Comparison of ENCODE assay signal across 1 cellular context in the genomic region with DNA sequence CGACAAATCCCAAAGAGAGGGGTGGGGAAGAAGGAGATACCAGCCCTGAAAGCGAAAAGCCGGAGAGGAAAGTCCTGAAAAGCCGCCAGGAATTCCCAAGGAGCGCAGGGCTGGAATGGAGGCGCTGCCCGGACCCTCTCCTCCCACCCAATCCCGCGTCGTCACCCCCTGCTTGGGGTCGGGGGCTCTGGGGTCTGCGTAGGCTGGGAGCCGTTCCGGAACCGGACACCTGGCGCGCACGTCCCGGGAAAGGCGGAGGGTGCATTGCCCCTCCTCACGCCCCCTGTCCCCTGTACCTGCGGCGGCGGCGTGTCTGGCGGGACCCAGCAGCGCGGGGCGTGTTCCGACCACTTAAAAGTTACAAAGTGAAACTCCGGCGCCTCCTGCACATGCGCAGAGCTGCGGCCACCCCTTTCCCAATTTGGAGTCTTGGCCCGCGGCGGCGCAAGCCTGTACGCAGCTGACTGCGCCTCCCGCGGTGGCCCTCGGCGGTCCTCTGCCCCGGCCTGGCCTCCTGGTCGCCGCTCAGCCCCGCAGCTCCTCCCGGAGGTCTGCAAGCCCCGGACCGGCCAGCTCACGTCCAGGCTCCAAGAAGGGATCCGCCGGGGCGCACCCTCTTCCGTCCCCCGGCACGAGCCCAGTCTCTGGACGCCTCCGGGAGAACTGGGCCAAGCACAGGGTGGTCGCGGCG.
TF ChIP-seq lines count a peak whose summit lies in the region.

A gene (minus strand): TSS at position 373 of the 691 bp plus-strand sequence. CDS start 4,800 bp downstream, outside the sequence.

TF ChIP-seq in HepG2, 621 proteins besides CTCF, POLR2A, EP300 and RAD21 (continued from another document and continues in another):
- TF ChIP-seq, protein P1, sequence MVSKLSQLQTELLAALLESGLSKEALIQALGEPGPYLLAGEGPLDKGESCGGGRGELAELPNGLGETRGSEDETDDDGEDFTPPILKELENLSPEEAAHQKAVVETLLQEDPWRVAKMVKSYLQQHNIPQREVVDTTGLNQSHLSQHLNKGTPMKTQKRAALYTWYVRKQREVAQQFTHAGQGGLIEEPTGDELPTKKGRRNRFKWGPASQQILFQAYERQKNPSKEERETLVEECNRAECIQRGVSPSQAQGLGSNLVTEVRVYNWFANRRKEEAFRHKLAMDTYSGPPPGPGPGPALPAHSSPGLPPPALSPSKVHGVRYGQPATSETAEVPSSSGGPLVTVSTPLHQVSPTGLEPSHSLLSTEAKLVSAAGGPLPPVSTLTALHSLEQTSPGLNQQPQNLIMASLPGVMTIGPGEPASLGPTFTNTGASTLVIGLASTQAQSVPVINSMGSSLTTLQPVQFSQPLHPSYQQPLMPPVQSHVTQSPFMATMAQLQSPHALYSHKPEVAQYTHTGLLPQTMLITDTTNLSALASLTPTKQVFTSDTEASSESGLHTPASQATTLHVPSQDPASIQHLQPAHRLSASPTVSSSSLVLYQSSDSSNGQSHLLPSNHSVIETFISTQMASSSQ (IDR thresholded peaks at IDR 0.05; ENCODE audit: low read depth) = no peak
- TF ChIP-seq, protein P1 (CRISPR knock-in tag; IDR thresholded peaks at IDR 0.05; ENCODE audit: borderline replicate concordance) = peak; percentile 63; the same call in 1 of the 2 replicates
- TF ChIP-seq ZNF772 (CRISPR knock-in tag; IDR thresholded peaks at IDR 0.05) (peak; percentile 74; the same call in 1 of the 2 replicates), PRMT3 (CRISPR knock-in tag; IDR thresholded peaks at IDR 0.05; ENCODE audit: borderline replicate concordance, low read depth) (peak; percentile 54; the same call in 1 of the 2 replicates), ZNF274 (CRISPR knock-in tag; IDR thresholded peaks at IDR 0.05) (peak; percentile 14; the same call in 1 of the 2 replicates), HIVEP1 (CRISPR knock-in tag; IDR thresholded peaks at IDR 0.05) (peak; percentile 28; the same call in 1 of the 2 replicates), ZEB1 (IDR thresholded peaks at IDR 0.05; ENCODE audit: insufficient replicate concordance, low read depth) (no peak), HNRNPLL (IDR thresholded peaks at IDR 0.05; ENCODE audit: low read depth, low read length, poor library complexity, severe bottlenecking) (peak; percentile 99), ZFP90 (CRISPR knock-in tag; IDR thresholded peaks at IDR 0.05; ENCODE audit: borderline replicate concordance) (peak; percentile 73; the same call in 1 of the 2 replicates), ZNF350 (CRISPR knock-in tag; IDR thresholded peaks at IDR 0.05; ENCODE audit: borderline replicate concordance, low read depth) (0 out of 2 replicates have a peak, but pooled peaks have one; percentile 30), BHLHE40 (IDR thresholded peaks at IDR 0.05; ENCODE audit: low read length) (no peak), KLF16 (CRISPR knock-in tag; IDR thresholded peaks at IDR 0.05) (peak in 1 of 2 experiments; percentile 48; a peak in 1 of 4 replicates), NCOA1 (CRISPR knock-in tag; IDR thresholded peaks at IDR 0.05) (0 out of 2 replicates have a peak, but pooled peaks have one; percentile 90), ZNF773 (CRISPR knock-in tag; IDR thresholded peaks at IDR 0.05; ENCODE audit: borderline replicate concordance) (0 out of 2 replicates have a peak, but pooled peaks have one; percentile 32), SYNCRIP (IDR thresholded peaks at IDR 0.05; ENCODE audit: insufficient read depth, low read depth, low read length) (no peak), TOE1 (CRISPR knock-in tag; IDR thresholded peaks at IDR 0.05) (no peak), MAFK (conservative IDR thresholded peaks at IDR 0.05 in 1 of 2, IDR thresholded peaks at IDR 0.05 in 1 of 2; ENCODE audit: low read length in 2 of 2) (no peak), ZNF484 (CRISPR knock-in tag; IDR thresholded peaks at IDR 0.05; ENCODE audit: borderline replicate concordance, low read depth) (no peak), ZNF761 (CRISPR knock-in tag; conservative IDR thresholded peaks at IDR 0.05) (peak; percentile 77; the same call in 1 of the 2 replicates), AKAP8 (CRISPR knock-in tag; IDR thresholded peaks at IDR 0.05) (peak; percentile 68), POLR2G (IDR thresholded peaks at IDR 0.05; ENCODE audit: low read depth, low read length) (peak; percentile 74), ZNF839 (CRISPR knock-in tag; IDR thresholded peaks at IDR 0.05; ENCODE audit: borderline replicate concordance) (peak; percentile 19; the same call in 1 of the 2 replicates), HOXD1 (CRISPR knock-in tag; IDR thresholded peaks at IDR 0.05) (peak; percentile 16; the same call in 1 of the 2 replicates), RBFOX2 (IDR thresholded peaks at IDR 0.05; ENCODE audit: low read depth, low read length) (peak; percentile 82)
- TF ChIP-seq, protein P2, sequence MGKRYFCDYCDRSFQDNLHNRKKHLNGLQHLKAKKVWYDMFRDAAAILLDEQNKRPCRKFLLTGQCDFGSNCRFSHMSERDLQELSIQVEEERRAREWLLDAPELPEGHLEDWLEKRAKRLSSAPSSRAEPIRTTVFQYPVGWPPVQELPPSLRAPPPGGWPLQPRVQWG (CRISPR knock-in tag; IDR thresholded peaks at IDR 0.05; ENCODE audit: borderline replicate concordance, low read depth) = no peak
- TF ChIP-seq, protein P3, sequence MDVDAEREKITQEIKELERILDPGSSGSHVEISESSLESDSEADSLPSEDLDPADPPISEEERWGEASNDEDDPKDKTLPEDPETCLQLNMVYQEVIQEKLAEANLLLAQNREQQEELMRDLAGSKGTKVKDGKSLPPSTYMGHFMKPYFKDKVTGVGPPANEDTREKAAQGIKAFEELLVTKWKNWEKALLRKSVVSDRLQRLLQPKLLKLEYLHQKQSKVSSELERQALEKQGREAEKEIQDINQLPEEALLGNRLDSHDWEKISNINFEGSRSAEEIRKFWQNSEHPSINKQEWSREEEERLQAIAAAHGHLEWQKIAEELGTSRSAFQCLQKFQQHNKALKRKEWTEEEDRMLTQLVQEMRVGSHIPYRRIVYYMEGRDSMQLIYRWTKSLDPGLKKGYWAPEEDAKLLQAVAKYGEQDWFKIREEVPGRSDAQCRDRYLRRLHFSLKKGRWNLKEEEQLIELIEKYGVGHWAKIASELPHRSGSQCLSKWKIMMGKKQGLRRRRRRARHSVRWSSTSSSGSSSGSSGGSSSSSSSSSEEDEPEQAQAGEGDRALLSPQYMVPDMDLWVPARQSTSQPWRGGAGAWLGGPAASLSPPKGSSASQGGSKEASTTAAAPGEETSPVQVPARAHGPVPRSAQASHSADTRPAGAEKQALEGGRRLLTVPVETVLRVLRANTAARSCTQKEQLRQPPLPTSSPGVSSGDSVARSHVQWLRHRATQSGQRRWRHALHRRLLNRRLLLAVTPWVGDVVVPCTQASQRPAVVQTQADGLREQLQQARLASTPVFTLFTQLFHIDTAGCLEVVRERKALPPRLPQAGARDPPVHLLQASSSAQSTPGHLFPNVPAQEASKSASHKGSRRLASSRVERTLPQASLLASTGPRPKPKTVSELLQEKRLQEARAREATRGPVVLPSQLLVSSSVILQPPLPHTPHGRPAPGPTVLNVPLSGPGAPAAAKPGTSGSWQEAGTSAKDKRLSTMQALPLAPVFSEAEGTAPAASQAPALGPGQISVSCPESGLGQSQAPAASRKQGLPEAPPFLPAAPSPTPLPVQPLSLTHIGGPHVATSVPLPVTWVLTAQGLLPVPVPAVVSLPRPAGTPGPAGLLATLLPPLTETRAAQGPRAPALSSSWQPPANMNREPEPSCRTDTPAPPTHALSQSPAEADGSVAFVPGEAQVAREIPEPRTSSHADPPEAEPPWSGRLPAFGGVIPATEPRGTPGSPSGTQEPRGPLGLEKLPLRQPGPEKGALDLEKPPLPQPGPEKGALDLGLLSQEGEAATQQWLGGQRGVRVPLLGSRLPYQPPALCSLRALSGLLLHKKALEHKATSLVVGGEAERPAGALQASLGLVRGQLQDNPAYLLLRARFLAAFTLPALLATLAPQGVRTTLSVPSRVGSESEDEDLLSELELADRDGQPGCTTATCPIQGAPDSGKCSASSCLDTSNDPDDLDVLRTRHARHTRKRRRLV (CRISPR knock-in tag; IDR thresholded peaks at IDR 0.05) = peak; percentile 64; the same call in 1 of the 2 replicates
- TF ChIP-seq, protein P4, sequence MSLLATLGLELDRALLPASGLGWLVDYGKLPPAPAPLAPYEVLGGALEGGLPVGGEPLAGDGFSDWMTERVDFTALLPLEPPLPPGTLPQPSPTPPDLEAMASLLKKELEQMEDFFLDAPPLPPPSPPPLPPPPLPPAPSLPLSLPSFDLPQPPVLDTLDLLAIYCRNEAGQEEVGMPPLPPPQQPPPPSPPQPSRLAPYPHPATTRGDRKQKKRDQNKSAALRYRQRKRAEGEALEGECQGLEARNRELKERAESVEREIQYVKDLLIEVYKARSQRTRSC (CRISPR knock-in tag; IDR thresholded peaks at IDR 0.05; ENCODE audit: low read depth) = no peak
- TF ChIP-seq, protein P5, sequence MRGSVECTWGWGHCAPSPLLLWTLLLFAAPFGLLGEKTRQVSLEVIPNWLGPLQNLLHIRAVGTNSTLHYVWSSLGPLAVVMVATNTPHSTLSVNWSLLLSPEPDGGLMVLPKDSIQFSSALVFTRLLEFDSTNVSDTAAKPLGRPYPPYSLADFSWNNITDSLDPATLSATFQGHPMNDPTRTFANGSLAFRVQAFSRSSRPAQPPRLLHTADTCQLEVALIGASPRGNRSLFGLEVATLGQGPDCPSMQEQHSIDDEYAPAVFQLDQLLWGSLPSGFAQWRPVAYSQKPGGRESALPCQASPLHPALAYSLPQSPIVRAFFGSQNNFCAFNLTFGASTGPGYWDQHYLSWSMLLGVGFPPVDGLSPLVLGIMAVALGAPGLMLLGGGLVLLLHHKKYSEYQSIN (CRISPR knock-in tag; IDR thresholded peaks at IDR 0.05; ENCODE audit: borderline replicate concordance) = no peak
- TF ChIP-seq, protein P6, sequence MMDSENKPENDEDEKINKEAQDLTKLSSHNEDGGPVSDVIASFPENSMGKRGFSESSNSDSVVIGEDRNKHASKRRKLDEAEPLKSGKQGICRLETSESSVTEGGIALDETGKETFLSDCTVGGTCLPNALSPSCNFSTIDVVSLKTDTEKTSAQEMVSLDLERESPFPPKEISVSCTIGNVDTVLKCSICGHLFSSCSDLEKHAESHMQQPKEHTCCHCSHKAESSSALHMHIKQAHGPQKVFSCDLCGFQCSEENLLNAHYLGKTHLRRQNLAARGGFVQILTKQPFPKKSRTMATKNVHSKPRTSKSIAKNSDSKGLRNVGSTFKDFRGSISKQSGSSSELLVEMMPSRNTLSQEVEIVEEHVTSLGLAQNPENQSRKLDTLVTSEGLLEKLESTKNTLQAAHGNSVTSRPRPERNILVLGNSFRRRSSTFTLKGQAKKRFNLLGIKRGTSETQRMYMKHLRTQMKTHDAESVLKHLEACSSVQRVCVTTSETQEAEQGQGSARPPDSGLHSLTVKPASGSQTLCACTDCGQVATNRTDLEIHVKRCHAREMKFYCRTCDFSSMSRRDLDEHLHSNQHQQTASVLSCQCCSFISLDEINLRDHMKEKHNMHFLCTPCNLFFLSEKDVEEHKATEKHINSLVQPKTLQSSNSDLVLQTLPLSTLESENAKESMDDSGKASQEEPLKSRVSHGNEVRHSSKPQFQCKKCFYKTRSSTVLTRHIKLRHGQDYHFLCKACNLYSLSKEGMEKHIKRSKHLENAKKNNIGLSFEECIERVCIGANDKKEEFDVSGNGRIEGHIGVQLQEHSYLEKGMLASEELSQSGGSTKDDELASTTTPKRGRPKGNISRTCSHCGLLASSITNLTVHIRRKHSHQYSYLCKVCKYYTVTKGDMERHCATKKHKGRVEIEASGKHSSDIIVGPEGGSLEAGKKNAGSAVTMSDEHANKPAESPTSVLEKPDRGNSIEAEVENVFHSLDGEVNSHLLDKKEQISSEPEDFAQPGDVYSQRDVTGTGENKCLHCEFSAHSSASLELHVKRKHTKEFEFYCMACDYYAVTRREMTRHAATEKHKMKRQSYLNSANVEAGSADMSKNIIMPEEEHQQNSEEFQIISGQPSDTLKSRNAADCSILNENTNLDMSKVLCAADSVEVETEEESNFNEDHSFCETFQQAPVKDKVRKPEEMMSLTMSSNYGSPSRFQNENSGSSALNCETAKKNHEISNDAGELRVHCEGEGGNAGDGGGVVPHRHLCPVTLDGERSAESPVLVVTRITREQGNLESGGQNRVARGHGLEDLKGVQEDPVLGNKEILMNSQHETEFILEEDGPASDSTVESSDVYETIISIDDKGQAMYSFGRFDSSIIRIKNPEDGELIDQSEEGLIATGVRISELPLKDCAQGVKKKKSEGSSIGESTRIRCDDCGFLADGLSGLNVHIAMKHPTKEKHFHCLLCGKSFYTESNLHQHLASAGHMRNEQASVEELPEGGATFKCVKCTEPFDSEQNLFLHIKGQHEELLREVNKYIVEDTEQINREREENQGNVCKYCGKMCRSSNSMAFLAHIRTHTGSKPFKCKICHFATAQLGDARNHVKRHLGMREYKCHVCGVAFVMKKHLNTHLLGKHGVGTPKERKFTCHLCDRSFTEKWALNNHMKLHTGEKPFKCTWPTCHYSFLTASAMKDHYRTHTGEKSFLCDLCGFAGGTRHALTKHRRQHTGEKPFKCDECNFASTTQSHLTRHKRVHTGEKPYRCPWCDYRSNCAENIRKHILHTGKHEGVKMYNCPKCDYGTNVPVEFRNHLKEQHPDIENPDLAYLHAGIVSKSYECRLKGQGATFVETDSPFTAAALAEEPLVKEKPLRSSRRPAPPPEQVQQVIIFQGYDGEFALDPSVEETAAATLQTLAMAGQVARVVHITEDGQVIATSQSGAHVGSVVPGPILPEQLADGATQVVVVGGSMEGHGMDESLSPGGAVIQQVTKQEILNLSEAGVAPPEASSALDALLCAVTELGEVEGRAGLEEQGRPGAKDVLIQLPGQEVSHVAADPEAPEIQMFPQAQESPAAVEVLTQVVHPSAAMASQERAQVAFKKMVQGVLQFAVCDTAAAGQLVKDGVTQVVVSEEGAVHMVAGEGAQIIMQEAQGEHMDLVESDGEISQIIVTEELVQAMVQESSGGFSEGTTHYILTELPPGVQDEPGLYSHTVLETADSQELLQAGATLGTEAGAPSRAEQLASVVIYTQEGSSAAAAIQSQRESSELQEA (CRISPR knock-in tag; IDR thresholded peaks at IDR 0.05; ENCODE audit: not compliant biosample characterization) = peak; percentile 46
